In genomic region chr4:10104991-10105276, GRCh38 we compare ENCODE assay signal across 12 cellular contexts. TPM values are rescaled to one million over a fixed set of nuclear protein-coding genes. Genes with fewer than 3 reads are reported as not detected.
A peak's percentile ranks its signal among the peaks of the same experiment; 100 is the strongest.
DNase-seq lines count a peak whose midpoint lies in the region; ATAC-seq and TF ChIP-seq lines count a peak whose summit lies in the region.
"Had no signal": no experiment of that assay in that cellular context is flagged by ENCODE, and none has a peak within 500 bp of the region (broad histone marks: within the 10 kb centered on the region; RNA-seq: fewer than 3 reads in every experiment).

No MANE protein-coding gene starts in this region.

- H3K9me3 ChIP-seq in ascending aorta (no peaks in the 10 kb centered on the region), muscle layer of colon (ENCODE audit: low read length) (no peaks in the 10 kb centered on the region), tibial artery (no peaks in the 10 kb centered on the region)

- peak overlapping the region; percentile 23 to 48 for H3K4me3 ChIP-seq in ascending aorta
- H3K4me3 ChIP-seq in muscle layer of colon (ENCODE audit: low read depth in 1 of 2, low read length in 2 of 2): no peak overlapping the region
- peak overlapping the region; percentile 24 to 42 for H3K4me3 ChIP-seq in tibial artery

- intact Hi-C loops in ascending aorta (cut with DNase I) (no loop called here), tibial artery (cut with DNase I; ENCODE audit: low total_unique reads) (no loop called here)

- H3K36me3 ChIP-seq in ascending aorta (peaks cover 30 to 47% of the 10 kb centered on the region in 2 donors), muscle layer of colon (ENCODE audit: insufficient read depth, low read length) (peaks cover 39% of the 10 kb centered on the region), tibial artery (peaks cover 0 to 54% (median 42%) of the 10 kb centered on the region in 3 donors)

- peak overlapping the region; percentile 63 for H3K4me3 Mint-ChIP-seq in activated T-cell treated with anti-CD3 and anti-CD28 coated beads, Interleukin-2, amount 50 U/mL, for 24 hours

- no peak for ATAC-seq in GM21723 (IDR thresholded peaks at IDR 0.05; ENCODE audit: unreplicated experiment)
- no peak for ATAC-seq in GM21367 (IDR thresholded peaks at IDR 0.05; ENCODE audit: unreplicated experiment)

- TF ChIP-seq CTCF in ascending aorta (IDR thresholded peaks at IDR 0.05) (no peak), tibial artery (IDR thresholded peaks at IDR 0.05) (no peak)

- DNase-seq in activated T-cell treated with anti-CD3 and anti-CD28 coated beads, Interleukin-2, amount 50 U/mL, for 24 hours: no peak
- DNase-seq in activated T-cell treated with anti-CD3 and anti-CD28 coated beads, Interleukin-2, amount 50 U/mL, for 1 hour: no peak
- no peak for DNase-seq in ascending aorta (ENCODE audit: low spot score in 2 of 2)
- no peak for DNase-seq in tibial artery
- no peak for DNase-seq in foreskin melanocyte
- DNase-seq: activated CD8-positive, alpha-beta memory T cell treated with anti-CD3 and anti-CD28 coated beads for 24 hours; effector CD8-positive, alpha-beta T cell; NCI-H1092 treated with DMSO at 0.1 percent for 48 hours; stimulated activated CD4-positive, alpha-beta T cell treated with anti-CD3 and anti-CD28 coated beads, Interleukin-15, amount 100 ng/mL, for 24 hours had no signal

- H3K9me3 Mint-ChIP-seq in activated T-cell treated with anti-CD3 and anti-CD28 coated beads, Interleukin-2, amount 50 U/mL, for 24 hours: no peaks in the 10 kb centered on the region

- no peaks in the 10 kb centered on the region for H3K27me3 Mint-ChIP-seq in activated T-cell treated with anti-CD3 and anti-CD28 coated beads, Interleukin-2, amount 50 U/mL, for 24 hours

- H3K36me3 Mint-ChIP-seq in activated T-cell treated with anti-CD3 and anti-CD28 coated beads, Interleukin-2, amount 50 U/mL, for 24 hours (ENCODE audit: low read depth): peaks cover 97% of the 10 kb centered on the region

- H3K27me3 ChIP-seq in ascending aorta (no peaks in the 10 kb centered on the region), muscle layer of colon (ENCODE audit: control insufficient read depth in 1 of 2, insufficient read depth in 2 of 2, low read length in 2 of 2) (no peaks in the 10 kb centered on the region), tibial artery (no peaks in the 10 kb centered on the region)

- H3K4me1 ChIP-seq in ascending aorta (peaks cover 50 to 95% of the 10 kb centered on the region in 2 donors), muscle layer of colon (ENCODE audit: insufficient read depth, low read length) (peaks cover 100% of the 10 kb centered on the region), tibial artery (peaks cover 11 to 100% (median 98%) of the 10 kb centered on the region in 4 donors)

- H3K27ac Mint-ChIP-seq in activated T-cell treated with anti-CD3 and anti-CD28 coated beads, Interleukin-2, amount 50 U/mL, for 24 hours: peak overlapping the region; percentile 95

- H3K9ac ChIP-seq in muscle layer of colon (ENCODE audit: low read length): peak overlapping the region; percentile 34

- H3K27ac ChIP-seq in ascending aorta (peak overlapping the region; percentile 89 to 93), muscle layer of colon (ENCODE audit: low read depth, low read length) (peak overlapping the region; percentile 64), tibial artery (peak overlapping the region; percentile 95 to 96)

- H3K4me1 Mint-ChIP-seq in activated T-cell treated with anti-CD3 and anti-CD28 coated beads, Interleukin-2, amount 50 U/mL, for 24 hours (ENCODE audit: low read depth): peaks cover 100% of the 10 kb centered on the region

RNA-seq across cellular contexts. Expression of gene WDR1, which starts 11.7 kb away (rescaled TPM):
- 216 TPM for total RNA-seq in ascending aorta

Comparison
In these comparisons a context has a peak if more than half of its experiments do, and no peak if none do; other contexts are left out.
1. H3K4me3 ChIP-seq: peak in ascending aorta (2 of 2) and tibial artery (2 of 2); none in muscle layer of colon (0 of 2).
2. Peak in every context shown above with its lines, with median percentiles within 50 percentile points of each other: H3K27ac ChIP-seq.